11 cellular contexts compared by ENCODE assay signal in genomic region chr13:45368571-45368970, GRCh38. TPM values are rescaled to one million over a fixed set of nuclear protein-coding genes. Genes with fewer than 3 reads are reported as not detected.
DNase-seq lines count a peak whose midpoint lies in the region; ATAC-seq and TF ChIP-seq lines count a peak whose summit lies in the region.
"Had no signal": no experiment of that assay in that cellular context is flagged by ENCODE, and none has a peak within 500 bp of the region (broad histone marks: within the 10 kb centered on the region; RNA-seq: fewer than 3 reads in every experiment).

No MANE protein-coding gene starts in this region.

- H3K27ac Mint-ChIP-seq in activated T-cell treated with anti-CD3 and anti-CD28 coated beads, Interleukin-2, amount 50 U/mL, for 72 hours, result peak overlapping the region; percentile 61
- peak overlapping the region; percentile 86 for H3K27ac Mint-ChIP-seq in activated CD4-positive, alpha-beta memory T cell treated with anti-CD3 and anti-CD28 coated beads, Interleukin-2, amount 10 ng/mL, durations not matched to agents 7 days and 5 days

- ATAC-seq in activated T-cell treated with anti-CD3 and anti-CD28 coated beads, Interleukin-2, amount 50 U/mL, for 72 hours (replicated peaks in 1 of 2), result no peak
- ATAC-seq in foreskin keratinocyte, result no peak
- ATAC-seq in sciatic nerve, result no peak
- no peak for ATAC-seq in right cardiac atrium

- H3K9me3 ChIP-seq in thyroid gland (no peaks in the 10 kb centered on the region), right cardiac atrium (ENCODE audit: control insufficient read depth, low read length) (no peaks in the 10 kb centered on the region)
- H3K9me3 ChIP-seq: Peyer's patch had no signal

- H3K4me1 Mint-ChIP-seq in activated T-cell treated with anti-CD3 and anti-CD28 coated beads, Interleukin-2, amount 50 U/mL, for 72 hours (ENCODE audit: low read depth), result peaks cover 56% of the 10 kb centered on the region
- H3K4me1 Mint-ChIP-seq in activated CD4-positive, alpha-beta memory T cell treated with anti-CD3 and anti-CD28 coated beads, Interleukin-2, amount 10 ng/mL, durations not matched to agents 7 days and 5 days, result peaks cover 54% of the 10 kb centered on the region

- H3K36me3 ChIP-seq in thyroid gland, result no peaks in the 10 kb centered on the region
- H3K36me3 ChIP-seq: Peyer's patch had no signal

- H3K4me3 Mint-ChIP-seq in activated T-cell treated with anti-CD3 and anti-CD28 coated beads, Interleukin-2, amount 50 U/mL, for 72 hours, result peak overlapping the region in 1 of 2 donors; percentile 56
- H3K4me3 Mint-ChIP-seq in activated CD4-positive, alpha-beta memory T cell treated with anti-CD3 and anti-CD28 coated beads, Interleukin-2, amount 10 ng/mL, durations not matched to agents 7 days and 5 days, result no peak overlapping the region

- POLR2A ChIA-PET in activated CD4-positive, alpha-beta memory T cell treated with anti-CD3 and anti-CD28 coated beads, Interleukin-2, amount 10 ng/mL, durations not matched to agents 7 days and 5 days (lab: Charles Lee), result interaction anchor here (1.7 to 5.9 kb wide), 6 partner anchors 11 to 96 kb away, joined by 6 to 81 read pairs (median 16); partner anchors contain the start of genes COG3, SLC25A30 and TPT1

- 17 to 29% methylated on average over 3 of the region's 3 CpGs for WGBS in thyroid gland, 2 donors
- WGBS in right cardiac atrium, result 27% methylated on average over 3 of the region's 3 CpGs

- no peaks in the 10 kb centered on the region for H3K27me3 Mint-ChIP-seq in activated T-cell treated with anti-CD3 and anti-CD28 coated beads, Interleukin-2, amount 50 U/mL, for 72 hours (ENCODE audit: low read depth)
- H3K27me3 Mint-ChIP-seq in activated CD4-positive, alpha-beta memory T cell treated with anti-CD3 and anti-CD28 coated beads, Interleukin-2, amount 10 ng/mL, durations not matched to agents 7 days and 5 days, result no peaks in the 10 kb centered on the region

- intact Hi-C loops in thyroid gland (cut with DNase I) (no loop called here), sciatic nerve (cut with DNase I) (no loop called here), right cardiac atrium (cut with DNase I) (no loop called here)

- H3K4me1 ChIP-seq in foreskin keratinocyte, result peaks cover 21% of the 10 kb centered on the region
- H3K4me1 ChIP-seq in thyroid gland, result peaks cover 4 to 16% of the 10 kb centered on the region in 2 donors
- no peaks in the 10 kb centered on the region for H3K4me1 ChIP-seq in right cardiac atrium (ENCODE audit: control insufficient read depth, insufficient read depth, low read length)

- H3K9me3 Mint-ChIP-seq in activated T-cell treated with anti-CD3 and anti-CD28 coated beads, Interleukin-2, amount 50 U/mL, for 72 hours, result peaks cover 0 to 4% of the 10 kb centered on the region in 2 donors
- no peaks in the 10 kb centered on the region for H3K9me3 Mint-ChIP-seq in activated CD4-positive, alpha-beta memory T cell treated with anti-CD3 and anti-CD28 coated beads, Interleukin-2, amount 10 ng/mL, durations not matched to agents 7 days and 5 days

- no peak overlapping the region for H3K4me3 ChIP-seq in thyroid gland (replicated peaks in 1 of 3)
- H3K4me3 ChIP-seq in right cardiac atrium (ENCODE audit: low read length), result no peak overlapping the region
- H3K4me3 ChIP-seq: Peyer's patch had no signal

- no peak for TF ChIP-seq POLR2A in thyroid gland (IDR thresholded peaks at IDR 0.05)

- TF ChIP-seq CTCF in foreskin keratinocyte (conservative IDR thresholded peaks at IDR 0.05) (no peak), thyroid gland (IDR thresholded peaks at IDR 0.05) (no peak)

- no peak for DNase-seq in activated T-cell treated with anti-CD3 and anti-CD28 coated beads, Interleukin-2, amount 50 U/mL, for 72 hours
- no peak for DNase-seq in activated T-cell treated with anti-CD3 and anti-CD28 coated beads, Interleukin-2, amount 50 U/mL, for 1 hour
- DNase-seq in activated CD4-positive, alpha-beta memory T cell treated with anti-CD3 and anti-CD28 coated beads, Interleukin-2, amount 10 ng/mL, durations not matched to agents 7 days and 5 days, result no peak
- peak; percentile 21 to 36 for DNase-seq in foreskin keratinocyte
- peak in 1 of 2 donors; percentile 31 for DNase-seq in thyroid gland
- DNase-seq in T1000 (lab: John Stamatoyannopoulos, UW), result no peak
- DNase-seq in sciatic nerve (ENCODE audit: low spot score), result no peak
- no peak for DNase-seq in right cardiac atrium
- DNase-seq: Peyer's patch; stimulated activated naive CD4-positive, alpha-beta T cell had no signal

- no peaks in the 10 kb centered on the region for H3K27me3 ChIP-seq in foreskin keratinocyte
- H3K27me3 ChIP-seq in thyroid gland, result no peaks in the 10 kb centered on the region
- no peaks in the 10 kb centered on the region for H3K27me3 ChIP-seq in right cardiac atrium (ENCODE audit: control insufficient read depth, insufficient read depth)
- H3K27me3 ChIP-seq: Peyer's patch had no signal

- peaks cover 5 to 8% of the 10 kb centered on the region in 2 donors for H3K36me3 Mint-ChIP-seq in activated T-cell treated with anti-CD3 and anti-CD28 coated beads, Interleukin-2, amount 50 U/mL, for 72 hours (ENCODE audit: insufficient read depth in 2 of 2)
- peaks cover 36% of the 10 kb centered on the region for H3K36me3 Mint-ChIP-seq in activated CD4-positive, alpha-beta memory T cell treated with anti-CD3 and anti-CD28 coated beads, Interleukin-2, amount 10 ng/mL, durations not matched to agents 7 days and 5 days (ENCODE audit: low read depth)

- H3K27ac ChIP-seq in foreskin keratinocyte, result peak overlapping the region; percentile 98
- H3K27ac ChIP-seq in thyroid gland, result peak overlapping the region in 2 of 3 donors; percentile 31 to 35
- no peak overlapping the region for H3K27ac ChIP-seq in right cardiac atrium (ENCODE audit: low read length)
- H3K27ac ChIP-seq: KMS-11 had no signal

- CTCF ChIA-PET in activated CD4-positive, alpha-beta memory T cell treated with anti-CD3 and anti-CD28 coated beads, Interleukin-2, amount 10 ng/mL, durations not matched to agents 7 days and 5 days (lab: Charles Lee), result interaction anchor here (0.9 to 6.8 kb wide), 8 partner anchors 11 to 122 kb away, joined by 3 to 78 read pairs (median 6); partner anchors contain the start of genes COG3, SLC25A30 and TPT1

RNA-seq across cellular contexts. Expression of gene TPT1, which starts 27.6 kb away (rescaled TPM):
- total RNA-seq in activated T-cell treated with anti-CD3 and anti-CD28 coated beads, Interleukin-2, amount 50 U/mL, for 72 hours, result 1,000 to 10,000 TPM; 3,358 to 3,644 TPM
- 1,000 to 10,000 TPM; 4,462 to 4,505 TPM for total RNA-seq in activated CD4-positive, alpha-beta memory T cell treated with anti-CD3 and anti-CD28 coated beads, Interleukin-2, amount 10 ng/mL, durations not matched to agents 7 days and 5 days
- 3,187 and 3,228 TPM in 2 replicates for total RNA-seq in foreskin keratinocyte
- 4,571 and 4,595 TPM in 2 replicates for polyA plus RNA-seq in foreskin keratinocyte
- 1,000 to 10,000 TPM; 2,350 to 4,169 (median 2,632) TPM for total RNA-seq in thyroid gland
- total RNA-seq in sciatic nerve, result 3,518 TPM
- total RNA-seq in right cardiac atrium, result 1,000 to 10,000 TPM; 3,534 to 4,755 (median 4,285) TPM
- polyA plus RNA-seq in right cardiac atrium, result 8,085 TPM

RNA-seq across cellular contexts. Expression of gene SLC25A30, which starts 49.6 kb away (rescaled TPM):
- 10 to 100 TPM; 17.9 to 19.8 TPM for total RNA-seq in activated T-cell treated with anti-CD3 and anti-CD28 coated beads, Interleukin-2, amount 50 U/mL, for 72 hours
- 10 to 100 TPM; 17.5 to 17.6 TPM for total RNA-seq in activated CD4-positive, alpha-beta memory T cell treated with anti-CD3 and anti-CD28 coated beads, Interleukin-2, amount 10 ng/mL, durations not matched to agents 7 days and 5 days
- total RNA-seq in foreskin keratinocyte (23.0 and 25.3 TPM in 2 replicates), thyroid gland (10 to 100 TPM; 11.3 to 16.1 (median 15.9) TPM), sciatic nerve (28.8 TPM), right cardiac atrium (10 to 100 TPM; 54.9 to 72.2 (median 63.7) TPM)
- polyA plus RNA-seq in foreskin keratinocyte (6.5 and 9.0 TPM in 2 replicates), right cardiac atrium (29.8 TPM)

Comparison
In these comparisons a context has a peak if more than half of its experiments do, and no peak if none do; other contexts are left out.
1. DNase-seq: peak in foreskin keratinocyte (2 of 2); none in activated T-cell treated with anti-CD3 and anti-CD28 coated beads, Interleukin-2, amount 50 U/mL, for 72 hours (0 of 2), activated T-cell treated with anti-CD3 and anti-CD28 coated beads, Interleukin-2, amount 50 U/mL, for 1 hour (single experiment), activated CD4-positive, alpha-beta memory T cell treated with anti-CD3 and anti-CD28 coated beads, Interleukin-2, amount 10 ng/mL, durations not matched to agents 7 days and 5 days (single experiment), T1000 (single experiment), sciatic nerve (single experiment) and right cardiac atrium (0 of 3).